Comparison of ENCODE assay signal across 8 cellular contexts in the genomic region with DNA sequence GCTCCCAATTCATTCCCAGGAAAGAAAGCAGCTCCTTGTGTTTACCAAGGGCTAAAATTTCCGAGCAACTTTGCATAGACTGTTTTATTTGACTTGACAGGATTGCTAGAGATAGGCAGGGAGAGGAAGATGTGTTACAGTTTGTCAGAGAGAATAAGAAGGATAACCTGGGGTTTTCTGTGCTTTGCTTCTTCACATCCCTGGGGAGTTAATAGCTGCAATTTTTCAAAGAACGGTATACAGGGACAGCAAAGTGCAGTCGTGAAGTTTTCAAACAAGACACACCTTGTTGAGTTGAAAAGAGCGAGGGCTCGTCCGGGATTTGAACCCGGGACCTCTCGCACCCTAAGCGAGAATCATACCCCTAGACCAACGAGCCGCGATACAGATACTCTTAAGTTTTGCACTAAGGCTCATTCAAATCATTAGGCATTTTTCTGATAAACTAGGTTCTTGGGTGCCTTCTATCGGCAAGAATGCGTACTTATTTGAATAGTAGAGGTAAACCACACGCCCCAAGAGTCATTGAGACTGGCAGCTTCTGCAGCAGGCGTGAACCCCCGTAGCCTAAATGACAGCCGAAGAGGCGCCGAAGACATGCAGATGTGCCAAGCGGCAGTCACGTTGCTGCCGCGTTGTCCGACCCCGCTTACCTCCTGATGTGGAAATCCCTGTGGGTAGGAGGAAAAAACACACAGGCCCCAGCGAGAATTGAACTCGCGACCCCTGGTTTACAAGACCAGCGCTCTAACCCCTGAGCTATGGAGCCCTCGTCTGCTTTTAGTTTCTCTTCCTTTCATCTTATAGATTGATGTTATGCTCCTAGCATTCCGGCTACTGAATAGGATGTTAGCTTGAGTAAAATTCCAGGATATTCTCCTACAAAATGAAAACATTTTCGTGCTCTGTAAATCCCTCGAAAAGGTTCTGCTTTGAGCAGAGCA. TPM values are rescaled to one million over a fixed set of nuclear protein-coding genes. Genes with fewer than 3 reads are reported as not detected.
DNase-seq lines count a peak whose midpoint lies in the region; ATAC-seq and TF ChIP-seq lines count a peak whose summit lies in the region.

No MANE protein-coding gene starts in this region.

- H3K27me3 Mint-ChIP-seq in activated T-helper 1 cell treated with anti-CD3 and anti-CD28 coated beads, Interleukin-12 subunit alpha, Interleukin-12 subunit beta, Interleukin-2, Interleukin-4 antibody, amounts not matched to agents 30 ng/mL and 10 ng/mL and 1 ng/mL, durations not matched to agents 14 hours and 24 hours and 36 hours (ENCODE audit: insufficient read depth), result peaks cover 2% of the 10 kb centered on the region
- no peaks in the 10 kb centered on the region for H3K27me3 Mint-ChIP-seq in natural killer cell (ENCODE audit: low read depth in 2 of 2)

- no peaks in the 10 kb centered on the region for H3K9me3 Mint-ChIP-seq in activated T-helper 1 cell treated with anti-CD3 and anti-CD28 coated beads, Interleukin-12 subunit alpha, Interleukin-12 subunit beta, Interleukin-2, Interleukin-4 antibody, amounts not matched to agents 30 ng/mL and 10 ng/mL and 1 ng/mL, durations not matched to agents 14 hours and 24 hours and 36 hours
- no peaks in the 10 kb centered on the region for H3K9me3 Mint-ChIP-seq in natural killer cell

- peaks cover 11% of the 10 kb centered on the region for H3K4me1 Mint-ChIP-seq in activated T-helper 1 cell treated with anti-CD3 and anti-CD28 coated beads, Interleukin-12 subunit alpha, Interleukin-12 subunit beta, Interleukin-2, Interleukin-4 antibody, amounts not matched to agents 30 ng/mL and 10 ng/mL and 1 ng/mL, durations not matched to agents 14 hours and 24 hours and 36 hours (ENCODE audit: low read depth)
- peaks cover 14 to 24% of the 10 kb centered on the region in 2 donors for H3K4me1 Mint-ChIP-seq in natural killer cell

- intact Hi-C loops in activated T-helper 1 cell treated with anti-CD3 and anti-CD28 coated beads, Interleukin-12 subunit alpha, Interleukin-12 subunit beta, Interleukin-2, Interleukin-4 antibody, amounts not matched to agents 30 ng/mL and 10 ng/mL and 1 ng/mL, durations not matched to agents 14 hours and 24 hours and 36 hours (cut with micrococcal nuclease), result loop anchor here (1.0 to 5.0 kb wide), 13 partner anchors 12 to 379 kb away; a partner anchor contains a TSS
- intact Hi-C loops in natural killer cell (cut with micrococcal nuclease), result loop anchor here (1.0 to 5.0 kb wide), 4 partner anchors 17 to 271 kb away; a partner anchor contains a TSS

- H3K4me3 Mint-ChIP-seq in activated T-helper 1 cell treated with anti-CD3 and anti-CD28 coated beads, Interleukin-12 subunit alpha, Interleukin-12 subunit beta, Interleukin-2, Interleukin-4 antibody, amounts not matched to agents 30 ng/mL and 10 ng/mL and 1 ng/mL, durations not matched to agents 14 hours and 24 hours and 36 hours, result no peak overlapping the region
- H3K4me3 Mint-ChIP-seq in natural killer cell, result no peak overlapping the region

- no peaks in the 10 kb centered on the region for H3K79me2 ChIP-seq in KMS-11 (ENCODE audit: insufficient read depth, low read depth)

- H3K9me3 ChIP-seq in Peyer's patch, result no peaks in the 10 kb centered on the region

- H3K4me1 ChIP-seq in KMS-11 (ENCODE audit: low read depth, poor library complexity, severe bottlenecking) (peaks cover 44% of the 10 kb centered on the region), Peyer's patch (peaks cover 0 to 17% (median 2%) of the 10 kb centered on the region in 4 donors)

- H3K4me3 ChIP-seq in KMS-11 (IDR thresholded peaks at IDR 0.05; ENCODE audit: insufficient read depth, low read depth, low read length) (no peak overlapping the region), Peyer's patch (peak overlapping the region; percentile 24 to 58 (median 48)), fibroblast of pulmonary artery (replicated peaks; ENCODE audit: low read depth, low read length) (peak overlapping the region; percentile 70)

- TF ChIP-seq CTCF in KMS-11 (conservative IDR thresholded peaks at IDR 0.05; ENCODE audit: low read depth, low read length) (peak; percentile 82), Peyer's patch (IDR thresholded peaks at IDR 0.05) (peak; percentile 51 to 97 (median 78)), fibroblast of pulmonary artery (IDR thresholded peaks at IDR 0.05; ENCODE audit: low read length, missing control alignments) (peak; percentile 64), natural killer cell (IDR thresholded peaks at IDR 0.05) (peak; percentile 47)

- TF ChIP-seq POLR2A in Peyer's patch (IDR thresholded peaks at IDR 0.05), result peak in 1 of 2 donors; percentile 36

- no peaks in the 10 kb centered on the region for H3K36me3 Mint-ChIP-seq in activated T-helper 1 cell treated with anti-CD3 and anti-CD28 coated beads, Interleukin-12 subunit alpha, Interleukin-12 subunit beta, Interleukin-2, Interleukin-4 antibody, amounts not matched to agents 30 ng/mL and 10 ng/mL and 1 ng/mL, durations not matched to agents 14 hours and 24 hours and 36 hours (ENCODE audit: low read depth)
- no peaks in the 10 kb centered on the region for H3K36me3 Mint-ChIP-seq in natural killer cell

- peak overlapping the region; percentile 53 for H3K4me2 ChIP-seq in KMS-11

- DNase-seq in DMS79 treated with DMSO at 0.1 percent for 48 hours (lab: John Stamatoyannopoulos, UW) (peak; percentile 91), Peyer's patch (peak; percentile 77 to 91 (median 82)), fibroblast of pulmonary artery (ENCODE audit: low read depth) (peak; percentile 97), natural killer cell (peak; percentile 78)
- peak; percentile 77 for DNase-seq in activated T-helper 1 cell treated with anti-CD3 and anti-CD28 coated beads, Interleukin-12 subunit alpha, Interleukin-12 subunit beta, Interleukin-2, Interleukin-4 antibody, amounts not matched to agents 30 ng/mL and 10 ng/mL and 1 ng/mL, durations not matched to agents 14 hours and 24 hours and 36 hours (ENCODE audit: low spot score)
- DNase-seq in stimulated activated naive CD4-positive, alpha-beta T cell (lab: John Stamatoyannopoulos, UW), result peak; percentile 75 to 98 (median 88)

- H3K9ac ChIP-seq in KMS-11, result no peak overlapping the region

- ATAC-seq in GM21825 (IDR thresholded peaks at IDR 0.05; ENCODE audit: unreplicated experiment) (peak; percentile 49), natural killer cell (peak; percentile 82 to 88 (median 84))

- H4K20me1 ChIP-seq in KMS-11 (ENCODE audit: insufficient read depth), result no peaks in the 10 kb centered on the region

- H2AFZ ChIP-seq in KMS-11 (ENCODE audit: low read depth), result peak overlapping the region; percentile 44; the same call in 1 of the 2 replicates

- no peak overlapping the region for H3K27ac Mint-ChIP-seq in activated T-helper 1 cell treated with anti-CD3 and anti-CD28 coated beads, Interleukin-12 subunit alpha, Interleukin-12 subunit beta, Interleukin-2, Interleukin-4 antibody, amounts not matched to agents 30 ng/mL and 10 ng/mL and 1 ng/mL, durations not matched to agents 14 hours and 24 hours and 36 hours
- no peak overlapping the region for H3K27ac Mint-ChIP-seq in natural killer cell

- H3K27me3 ChIP-seq in KMS-11 (ENCODE audit: insufficient read depth, low read depth) (no peaks in the 10 kb centered on the region), Peyer's patch (no peaks in the 10 kb centered on the region)

- H3K27ac ChIP-seq in KMS-11 (peak overlapping the region; percentile 23; the same call in 1 of the 2 replicates), Peyer's patch (peak overlapping the region; percentile 24 to 81 (median 76))

- H3K36me3 ChIP-seq in KMS-11 (ENCODE audit: insufficient read depth) (no peaks in the 10 kb centered on the region), Peyer's patch (no peaks in the 10 kb centered on the region)

RNA-seq across cellular contexts. Expression of a gene that starts 22.2 kb away (rescaled TPM):
- total RNA-seq in Peyer's patch, result not detected
- not detected in 2 replicates for total RNA-seq in activated T-helper 1 cell treated with anti-CD3 and anti-CD28 coated beads, Interleukin-12 subunit alpha, Interleukin-12 subunit beta, Interleukin-2, Interleukin-4 antibody, amounts not matched to agents 30 ng/mL and 10 ng/mL and 1 ng/mL, durations not matched to agents 14 hours and 24 hours and 36 hours
- not detected for total RNA-seq in natural killer cell

RNA-seq across cellular contexts. Expression of a gene that starts 25.6 kb away (rescaled TPM):
- total RNA-seq in Peyer's patch, result not detected
- not detected in 2 replicates for total RNA-seq in activated T-helper 1 cell treated with anti-CD3 and anti-CD28 coated beads, Interleukin-12 subunit alpha, Interleukin-12 subunit beta, Interleukin-2, Interleukin-4 antibody, amounts not matched to agents 30 ng/mL and 10 ng/mL and 1 ng/mL, durations not matched to agents 14 hours and 24 hours and 36 hours
- total RNA-seq in natural killer cell, result not detected

RNA-seq across cellular contexts. Expression of a gene that starts 28.1 kb away (rescaled TPM):
- total RNA-seq in Peyer's patch (not detected), natural killer cell (not detected)
- not detected in 2 replicates for total RNA-seq in activated T-helper 1 cell treated with anti-CD3 and anti-CD28 coated beads, Interleukin-12 subunit alpha, Interleukin-12 subunit beta, Interleukin-2, Interleukin-4 antibody, amounts not matched to agents 30 ng/mL and 10 ng/mL and 1 ng/mL, durations not matched to agents 14 hours and 24 hours and 36 hours

RNA-seq across cellular contexts. Expression of a gene that starts 52.5 kb away (rescaled TPM):
- total RNA-seq in Peyer's patch (not detected), natural killer cell (not detected)
- total RNA-seq in activated T-helper 1 cell treated with anti-CD3 and anti-CD28 coated beads, Interleukin-12 subunit alpha, Interleukin-12 subunit beta, Interleukin-2, Interleukin-4 antibody, amounts not matched to agents 30 ng/mL and 10 ng/mL and 1 ng/mL, durations not matched to agents 14 hours and 24 hours and 36 hours, result not detected in 2 replicates
